ENCODE assay signal across 28 cellular contexts in the genomic region with DNA sequence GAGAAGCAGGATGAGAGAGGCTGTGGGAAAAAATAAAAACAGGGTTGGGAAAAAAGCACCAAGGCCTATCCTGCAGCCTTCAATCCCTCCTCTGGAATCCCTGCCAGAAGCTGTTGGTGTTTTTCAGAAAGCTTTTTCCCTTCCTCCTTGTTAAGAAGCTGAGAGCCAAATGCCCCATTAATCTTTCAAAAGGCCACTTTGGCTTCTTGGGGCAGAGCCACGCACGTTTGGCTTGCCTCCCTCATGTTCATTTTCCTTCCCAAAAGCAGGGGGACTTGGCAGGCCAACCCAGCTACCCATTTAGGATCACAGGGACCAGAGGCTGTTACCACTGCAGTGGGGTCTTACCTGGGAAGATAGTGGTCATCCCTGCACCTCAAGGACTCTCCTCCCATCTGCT.
A peak's percentile ranks its signal among the peaks of the same experiment; 100 is the strongest.
DNase-seq lines count a peak whose midpoint lies in the region; ATAC-seq and TF ChIP-seq lines count a peak whose summit lies in the region.
"Had no signal": no experiment of that assay in that cellular context is flagged by ENCODE, and none has a peak within 500 bp of the region (broad histone marks: within the 10 kb centered on the region; RNA-seq: fewer than 3 reads in every experiment).

No MANE protein-coding gene starts in this region.

- H3K4me3 Mint-ChIP-seq in GM23338: no peak overlapping the region
- H3K4me3 Mint-ChIP-seq in neural progenitor cell: no peak overlapping the region
- H3K4me3 Mint-ChIP-seq: activated B cell treated with CpG ODN at 0.5 μM for 24 hours; activated naive CD8-positive, alpha-beta T cell had no signal

- TF ChIP-seq CTCF in AG10803 (conservative IDR thresholded peaks at IDR 0.05; ENCODE audit: low read length) (no peak), GM23338 (conservative IDR thresholded peaks at IDR 0.05; ENCODE audit: low read depth in 2 of 2) (no peak), neural progenitor cell (IDR thresholded peaks at IDR 0.05) (no peak)

- no peak for ATAC-seq in GM23338
- ATAC-seq in left ventricle myocardium superior: no peak
- no peak for ATAC-seq in HG03280 (IDR thresholded peaks at IDR 0.05; ENCODE audit: unreplicated experiment)
- ATAC-seq: body of pancreas, HepG2, PC-3, Right ventricle myocardium inferior had no signal

- no peaks in the 10 kb centered on the region for H3K4me1 ChIP-seq in GM23338 (ENCODE audit: insufficient read depth)
- H3K4me1 ChIP-seq in neural progenitor cell: peaks cover 15% of the 10 kb centered on the region
- H3K4me1 ChIP-seq: body of pancreas, Caco-2, right atrium auricular region had no signal

- no peak overlapping the region for H3K27ac Mint-ChIP-seq in GM23338
- no peak overlapping the region for H3K27ac Mint-ChIP-seq in neural progenitor cell
- H3K27ac Mint-ChIP-seq: activated B cell treated with CpG ODN at 0.5 μM for 24 hours; activated naive CD8-positive, alpha-beta T cell had no signal

- H3K4me3 ChIP-seq in AG10803 (ENCODE audit: low read length): no peak overlapping the region
- no peak overlapping the region for H3K4me3 ChIP-seq in GM23338
- no peak overlapping the region for H3K4me3 ChIP-seq in neural progenitor cell
- H3K4me3 ChIP-seq: body of pancreas, right atrium auricular region, testis had no signal

- H3K79me2 ChIP-seq in GM23338 (replicated peaks; ENCODE audit: insufficient read depth) (no peaks in the 10 kb centered on the region), neural progenitor cell (ENCODE audit: low read depth) (no peaks in the 10 kb centered on the region)

- H2AFZ ChIP-seq in GM23338: 0 out of 2 replicates have a peak overlapping the region, but pooled peaks have one; percentile 32
- peak overlapping the region; percentile 12 for H2AFZ ChIP-seq in neural progenitor cell (replicated peaks)

- H3K27ac ChIP-seq in GM23338 (ENCODE audit: low read depth) (no peak overlapping the region), neural progenitor cell (no peak overlapping the region)
- H3K27ac ChIP-seq: body of pancreas, right atrium auricular region, testis had no signal

- H3K36me3 Mint-ChIP-seq in GM23338 (ENCODE audit: low read depth): peaks cover 4% of the 10 kb centered on the region; the same call in 1 of the 3 replicates
- H3K36me3 Mint-ChIP-seq in neural progenitor cell: peaks cover 1% of the 10 kb centered on the region
- H3K36me3 Mint-ChIP-seq: activated naive CD8-positive, alpha-beta T cell had no signal

- no peaks in the 10 kb centered on the region for H3K27me3 Mint-ChIP-seq in GM23338 (ENCODE audit: insufficient read depth, low read depth, poor library complexity)
- H3K27me3 Mint-ChIP-seq in neural progenitor cell (ENCODE audit: insufficient read depth, low read depth): no peaks in the 10 kb centered on the region

- no peaks in the 10 kb centered on the region for H3F3A ChIP-seq in GM23338 (replicated peaks; ENCODE audit: low read depth)
- H3F3A ChIP-seq in neural progenitor cell (ENCODE audit: low read depth): no peaks in the 10 kb centered on the region

- DNase-seq in AG10803 (ENCODE audit: low read depth): peak; percentile 21
- no peak for DNase-seq in GM23338 (ENCODE audit: low spot score)
- DNase-seq in cerebellar cortex (ENCODE audit: low spot score): peak; percentile 49
- DNase-seq in neural progenitor cell (ENCODE audit: low spot score): no peak
- no peak for DNase-seq in left ventricle myocardium superior
- no peak for DNase-seq in SW 1271 (lab: John Stamatoyannopoulos, UW)
- DNase-seq in stimulated activated CD4-positive, alpha-beta T cell treated with anti-CD3 and anti-CD28 coated beads, Interleukin-15, amount 100 ng/mL, for 24 hours: no peak
- DNase-seq: activated B cell treated with CpG ODN at 0.5 μM for 24 hours; activated CD4-positive, alpha-beta T cell treated with anti-CD3 and anti-CD28 coated beads, Interleukin-2, amount 50 U/mL, for 4 hours; activated CD8-positive, alpha-beta memory T cell treated with anti-CD3 and anti-CD28 coated beads, Interleukin-2, amount 50 U/mL, for 4 hours; body of pancreas; Caco-2; glutamatergic neuron; Kasumi-1; kidney glomerular epithelial cell; mammary epithelial cell; MV-4-11; NCI-H774; PC-3; stimulated activated CD4-positive, alpha-beta T cell treated with anti-CD3 and anti-CD28 coated beads, Interleukin-4, amount 100 ng/mL, for 24 hours; stimulated activated naive CD4-positive, alpha-beta T cell; T1000; testis had no signal

- no peaks in the 10 kb centered on the region for H3K36me3 ChIP-seq in GM23338 (ENCODE audit: insufficient read depth)
- no peaks in the 10 kb centered on the region for H3K36me3 ChIP-seq in neural progenitor cell
- H3K36me3 ChIP-seq: right atrium auricular region had no signal

- H3K9me2 ChIP-seq in GM23338 (ENCODE audit: insufficient read depth): peaks cover 11% of the 10 kb centered on the region; the same call in 1 of the 2 replicates

- H3K9ac ChIP-seq in neural progenitor cell: no peak overlapping the region

- H3K27me3 ChIP-seq in GM23338 (ENCODE audit: insufficient read depth) (no peaks in the 10 kb centered on the region), neural progenitor cell (no peaks in the 10 kb centered on the region)
- H3K27me3 ChIP-seq: body of pancreas, right atrium auricular region, testis had no signal

- H3K4me2 ChIP-seq in GM23338: no peak overlapping the region
- no peak overlapping the region for H3K4me2 ChIP-seq in neural progenitor cell

- H4K20me1 ChIP-seq in GM23338 (replicated peaks; ENCODE audit: insufficient read depth): no peaks in the 10 kb centered on the region
- no peaks in the 10 kb centered on the region for H4K20me1 ChIP-seq in neural progenitor cell (ENCODE audit: low read depth)

- no peaks in the 10 kb centered on the region for H3K9me3 Mint-ChIP-seq in GM23338
- peaks cover 11% of the 10 kb centered on the region for H3K9me3 Mint-ChIP-seq in neural progenitor cell
- H3K9me3 Mint-ChIP-seq: activated B cell treated with CpG ODN at 0.5 μM for 24 hours had no signal

- H3K9me3 ChIP-seq in neural progenitor cell (ENCODE audit: low read depth): no peaks in the 10 kb centered on the region
- H3K9me3 ChIP-seq: body of pancreas, Caco-2, right atrium auricular region, testis had no signal

- intact Hi-C loops in left ventricle myocardium superior (cut with micrococcal nuclease): no loop called here

- H3K4me1 Mint-ChIP-seq in GM23338 (no peaks in the 10 kb centered on the region), neural progenitor cell (peaks cover 18% of the 10 kb centered on the region)
- H3K4me1 Mint-ChIP-seq: activated B cell treated with CpG ODN at 0.5 μM for 24 hours had no signal

TF ChIP-seq in GM23338, 12 proteins besides CTCF, POLR2A, EP300 and RAD21 (continues in another document):
- TF ChIP-seq JUNB (IDR thresholded peaks at IDR 0.05; ENCODE audit: unreplicated experiment) (no peak), STAT1 (IDR thresholded peaks at IDR 0.05; ENCODE audit: unreplicated experiment) (no peak), EZH2 (IDR thresholded peaks at IDR 0.05; ENCODE audit: low read depth, unreplicated experiment) (no peak), POLR2AphosphoS5 (IDR thresholded peaks at IDR 0.05; ENCODE audit: low read depth) (no peak), EZH2phosphoT487 (IDR thresholded peaks at IDR 0.05; ENCODE audit: unreplicated experiment) (no peak), ZNF114 (CRISPR knock-in tag; IDR thresholded peaks at IDR 0.05) (no peak), ZNF331 (CRISPR knock-in tag; IDR thresholded peaks at IDR 0.05; ENCODE audit: low read depth) (no peak), NANOG (IDR thresholded peaks at IDR 0.05; ENCODE audit: borderline replicate concordance) (no peak)
- TF ChIP-seq, protein P1, sequence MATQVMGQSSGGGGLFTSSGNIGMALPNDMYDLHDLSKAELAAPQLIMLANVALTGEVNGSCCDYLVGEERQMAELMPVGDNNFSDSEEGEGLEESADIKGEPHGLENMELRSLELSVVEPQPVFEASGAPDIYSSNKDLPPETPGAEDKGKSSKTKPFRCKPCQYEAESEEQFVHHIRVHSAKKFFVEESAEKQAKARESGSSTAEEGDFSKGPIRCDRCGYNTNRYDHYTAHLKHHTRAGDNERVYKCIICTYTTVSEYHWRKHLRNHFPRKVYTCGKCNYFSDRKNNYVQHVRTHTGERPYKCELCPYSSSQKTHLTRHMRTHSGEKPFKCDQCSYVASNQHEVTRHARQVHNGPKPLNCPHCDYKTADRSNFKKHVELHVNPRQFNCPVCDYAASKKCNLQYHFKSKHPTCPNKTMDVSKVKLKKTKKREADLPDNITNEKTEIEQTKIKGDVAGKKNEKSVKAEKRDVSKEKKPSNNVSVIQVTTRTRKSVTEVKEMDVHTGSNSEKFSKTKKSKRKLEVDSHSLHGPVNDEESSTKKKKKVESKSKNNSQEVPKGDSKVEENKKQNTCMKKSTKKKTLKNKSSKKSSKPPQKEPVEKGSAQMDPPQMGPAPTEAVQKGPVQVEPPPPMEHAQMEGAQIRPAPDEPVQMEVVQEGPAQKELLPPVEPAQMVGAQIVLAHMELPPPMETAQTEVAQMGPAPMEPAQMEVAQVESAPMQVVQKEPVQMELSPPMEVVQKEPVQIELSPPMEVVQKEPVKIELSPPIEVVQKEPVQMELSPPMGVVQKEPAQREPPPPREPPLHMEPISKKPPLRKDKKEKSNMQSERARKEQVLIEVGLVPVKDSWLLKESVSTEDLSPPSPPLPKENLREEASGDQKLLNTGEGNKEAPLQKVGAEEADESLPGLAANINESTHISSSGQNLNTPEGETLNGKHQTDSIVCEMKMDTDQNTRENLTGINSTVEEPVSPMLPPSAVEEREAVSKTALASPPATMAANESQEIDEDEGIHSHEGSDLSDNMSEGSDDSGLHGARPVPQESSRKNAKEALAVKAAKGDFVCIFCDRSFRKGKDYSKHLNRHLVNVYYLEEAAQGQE (IDR thresholded peaks at IDR 0.05; ENCODE audit: unreplicated experiment): no peak

Comparison
In these comparisons a context has a peak if more than half of its experiments do, and no peak if none do; other contexts are left out.
1. DNase-seq: peak in AG10803 (single experiment) and cerebellar cortex (single experiment); none in GM23338 (single experiment), neural progenitor cell (single experiment), left ventricle myocardium superior (single experiment), SW 1271 (0 of 2) and stimulated activated CD4-positive, alpha-beta T cell treated with anti-CD3 and anti-CD28 coated beads, Interleukin-15, amount 100 ng/mL, for 24 hours (single experiment).